ENCODE assay signal across 15 cellular contexts in genomic region chr2:66489433-66489832, GRCh38. TPM values are rescaled to one million over a fixed set of nuclear protein-coding genes. Genes with fewer than 3 reads are reported as not detected.
DNase-seq lines count a peak whose midpoint lies in the region; ATAC-seq and TF ChIP-seq lines count a peak whose summit lies in the region.
"Had no signal": no experiment of that assay in that cellular context is flagged by ENCODE, and none has a peak within 500 bp of the region (broad histone marks: within the 10 kb centered on the region; RNA-seq: fewer than 3 reads in every experiment).

No MANE protein-coding gene starts in this region.

- H4K20me1 ChIP-seq in SK-N-SH (ENCODE audit: insufficient read depth), result no peaks in the 10 kb centered on the region; the same call in 1 of the 2 replicates

- no peak for TF ChIP-seq RAD21 in SK-N-SH (IDR thresholded peaks at IDR 0.05; ENCODE audit: low read length)

- H3K4me1 ChIP-seq in SK-N-SH (ENCODE audit: control insufficient read depth in 1 of 2, insufficient read depth in 2 of 2, low read depth in 1 of 2, low read length in 1 of 2) (peaks cover 3 to 21% of the 10 kb centered on the region in 2 experiments; a peak in 3 of 4 replicates), upper lobe of right lung (peaks cover 44% of the 10 kb centered on the region)

- H2AFZ ChIP-seq in SK-N-SH (ENCODE audit: low read depth), result no peak overlapping the region

- H3K27me3 ChIP-seq in SK-N-SH (ENCODE audit: insufficient read depth) (no peaks in the 10 kb centered on the region), upper lobe of right lung (no peaks in the 10 kb centered on the region)
- H3K27me3 ChIP-seq: neutrophil, stomach had no signal

- CTCF ChIA-PET in SK-N-SH (lab: Yijun Ruan, JAX) (no interaction called here), HEK293T (lab: Yijun Ruan, JAX) (no interaction called here)

- peaks cover 34% of the 10 kb centered on the region; the same call in 1 of the 2 replicates for H3K79me2 ChIP-seq in SK-N-SH (ENCODE audit: insufficient read depth)

- POLR2A ChIA-PET in SK-N-SH (lab: Yijun Ruan, JAX) (no interaction called here), HEK293T (lab: Yijun Ruan, JAX) (no interaction called here)

- H3K4me3 ChIP-seq in SK-N-SH (ENCODE audit: low read depth in 2 of 2, low read length in 1 of 2) (no peak overlapping the region), upper lobe of right lung (no peak overlapping the region)
- H3K4me3 ChIP-seq: stomach had no signal

- DNase-seq in SK-N-SH (no peak), NCI-H774 (lab: John Stamatoyannopoulos, UW) (peak; percentile 40), left cardiac atrium (no peak), upper lobe of right lung (no peak), HEK293T (ENCODE audit: extremely low spot score) (no peak), GOT3 (lab: John Stamatoyannopoulos, UW) (no peak), SW 1271 (lab: John Stamatoyannopoulos, UW) (no peak)
- DNase-seq: activated T-cell treated with anti-CD3 and anti-CD28 coated beads, Interleukin-2, amount 50 U/mL, for 24 hours; CD8-positive, alpha-beta memory T cell; H9; islet precursor cell; NCI-H2107; stomach had no signal

- no peaks in the 10 kb centered on the region for H3K9me2 ChIP-seq in SK-N-SH

- H3K4me2 ChIP-seq in SK-N-SH, result no peak overlapping the region

- WGBS in SK-N-SH (ENCODE audit: low lambda C conversion rate), result 62% methylated on average over 1 of the region's 1 CpG

- intact Hi-C loops in left cardiac atrium (cut with DNase I), result no loop called here
- intact Hi-C loops in upper lobe of right lung (cut with DNase I), result no loop called here

- TF ChIP-seq EP300 in SK-N-SH (IDR thresholded peaks at IDR 0.05; ENCODE audit: borderline replicate concordance in 1 of 2, low read depth in 1 of 2, low read length in 1 of 2), result no peak

- ATAC-seq in SK-N-SH treated with all-trans-retinoic acid at 6 μM for 48 hours (peak; percentile 19; the same call in 1 of the 3 replicates), left cardiac atrium (peak; percentile 61 to 65), upper lobe of right lung (no peak)

- H3F3A ChIP-seq in SK-N-SH (replicated peaks; ENCODE audit: insufficient read depth), result no peaks in the 10 kb centered on the region

- H3K9ac ChIP-seq in SK-N-SH, result no peak overlapping the region

- TF ChIP-seq CTCF in SK-N-SH (IDR thresholded peaks at IDR 0.05) (no peak), upper lobe of right lung (IDR thresholded peaks at IDR 0.05) (no peak)

- H3K36me3 ChIP-seq in SK-N-SH (replicated peaks in 1 of 2; ENCODE audit: control insufficient read depth in 1 of 2, insufficient read depth in 2 of 2, low read length in 1 of 2) (peaks cover 21 to 31% of the 10 kb centered on the region in 2 experiments), upper lobe of right lung (no peaks in the 10 kb centered on the region)
- H3K36me3 ChIP-seq: neutrophil had no signal

- H3K9me3 ChIP-seq in SK-N-SH (no peaks in the 10 kb centered on the region), upper lobe of right lung (no peaks in the 10 kb centered on the region)
- H3K9me3 ChIP-seq: neutrophil, stomach had no signal

- peak overlapping the region in 1 of 2 experiments; percentile 53; a peak in 1 of 4 replicates for H3K27ac ChIP-seq in SK-N-SH (ENCODE audit: low read depth in 2 of 2, low read length in 1 of 2)
- peak overlapping the region; percentile 4 for H3K27ac ChIP-seq in upper lobe of right lung
- H3K27ac ChIP-seq: neutrophil had no signal

TF ChIP-seq in SK-N-SH treated with all-trans-retinoic acid at 6 μM for 48 hours, 23 proteins besides CTCF, POLR2A, EP300 and RAD21:
- TF ChIP-seq CSDC2 (CRISPR knock-in tag; IDR thresholded peaks at IDR 0.05) (no peak), ZNF565 (CRISPR knock-in tag; conservative IDR thresholded peaks at IDR 0.05; ENCODE audit: low read depth) (no peak), BACH2 (CRISPR knock-in tag; IDR thresholded peaks at IDR 0.05; ENCODE audit: borderline replicate concordance) (no peak), SNAI2 (CRISPR knock-in tag; IDR thresholded peaks at IDR 0.05) (no peak), TOX (CRISPR knock-in tag; IDR thresholded peaks at IDR 0.05; ENCODE audit: borderline replicate concordance) (no peak), ZNF70 (CRISPR knock-in tag; IDR thresholded peaks at IDR 0.05) (no peak), ISL1 (CRISPR knock-in tag; IDR thresholded peaks at IDR 0.05) (no peak), RARB (CRISPR knock-in tag; IDR thresholded peaks at IDR 0.05) (no peak)

TF ChIP-seq in SK-N-SH, 30 proteins besides CTCF, POLR2A, EP300 and RAD21:
- no peak for TF ChIP-seq GATA2 (CRISPR knock-in tag; IDR thresholded peaks at IDR 0.05)
- no peak for TF ChIP-seq CHD2 (IDR thresholded peaks at IDR 0.05; ENCODE audit: low read length, partially characterized antibody)
- no peak for TF ChIP-seq TEAD4 (IDR thresholded peaks at IDR 0.05; ENCODE audit: borderline replicate concordance, insufficient read depth)
- TF ChIP-seq FOSL2 (IDR thresholded peaks at IDR 0.05; ENCODE audit: borderline replicate concordance, low read depth), result no peak
- no peak for TF ChIP-seq FOXJ3 (CRISPR knock-in tag; IDR thresholded peaks at IDR 0.05)
- no peak for TF ChIP-seq EZH2phosphoT487 (IDR thresholded peaks at IDR 0.05; ENCODE audit: borderline replicate concordance, low read depth)
- TF ChIP-seq TAF1 (IDR thresholded peaks at IDR 0.05; ENCODE audit: borderline replicate concordance, low read depth, low read length), result no peak
- TF ChIP-seq POLR2AphosphoS5 (IDR thresholded peaks at IDR 0.05; ENCODE audit: low read depth, low read length), result no peak
- TF ChIP-seq YY1 (IDR thresholded peaks at IDR 0.05; ENCODE audit: low read depth), result no peak

TF ChIP-seq in HEK293T, 16 proteins besides CTCF, POLR2A, EP300 and RAD21:
- no peak for TF ChIP-seq FOXM1 (IDR thresholded peaks at IDR 0.05; ENCODE audit: borderline replicate concordance)
- TF ChIP-seq CTBP1 (IDR thresholded peaks at IDR 0.05; ENCODE audit: borderline replicate concordance), result no peak
- TF ChIP-seq SUZ12 (IDR thresholded peaks at IDR 0.05), result no peak
- TF ChIP-seq BHLHE40 (IDR thresholded peaks at IDR 0.05; ENCODE audit: borderline replicate concordance), result no peak
- TF ChIP-seq NFRKB (IDR thresholded peaks at IDR 0.05), result no peak
- TF ChIP-seq FOXK2 (IDR thresholded peaks at IDR 0.05), result no peak
- TF ChIP-seq ARNT (IDR thresholded peaks at IDR 0.05), result no peak
- TF ChIP-seq, protein P1, sequence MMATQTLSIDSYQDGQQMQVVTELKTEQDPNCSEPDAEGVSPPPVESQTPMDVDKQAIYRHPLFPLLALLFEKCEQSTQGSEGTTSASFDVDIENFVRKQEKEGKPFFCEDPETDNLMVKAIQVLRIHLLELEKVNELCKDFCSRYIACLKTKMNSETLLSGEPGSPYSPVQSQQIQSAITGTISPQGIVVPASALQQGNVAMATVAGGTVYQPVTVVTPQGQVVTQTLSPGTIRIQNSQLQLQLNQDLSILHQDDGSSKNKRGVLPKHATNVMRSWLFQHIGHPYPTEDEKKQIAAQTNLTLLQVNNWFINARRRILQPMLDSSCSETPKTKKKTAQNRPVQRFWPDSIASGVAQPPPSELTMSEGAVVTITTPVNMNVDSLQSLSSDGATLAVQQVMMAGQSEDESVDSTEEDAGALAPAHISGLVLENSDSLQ (IDR thresholded peaks at IDR 0.05), result no peak

RNA-seq across cellular contexts. Expression of gene MEIS1, which starts 54.5 kb away (rescaled TPM):
- polyA plus RNA-seq in SK-N-SH (2012; rRNA removed), result 16.9 and 21.8 TPM in 2 replicates
- 10.7 and 11.9 TPM in 2 replicates for polyA plus RNA-seq in SK-N-SH (2012; cell fraction: cytosol; rRNA removed)
- 30.1 and 60.1 TPM in 2 replicates for polyA plus RNA-seq in SK-N-SH (2012; cell fraction: nucleus; rRNA removed)
- total RNA-seq in left cardiac atrium (10 to 100 TPM; 32.4 to 36.1 TPM), upper lobe of right lung (48.0 TPM)
- total RNA-seq: CD8-positive, alpha-beta memory T cell had no signal
- polyA plus RNA-seq: CD8-positive, alpha-beta memory T cell had no signal
